ENCODE assay signal across 6 cellular contexts in genomic region chr10:101014966-101015581, GRCh38. TPM values are rescaled to one million over a fixed set of nuclear protein-coding genes. Genes with fewer than 3 reads are reported as not detected.
DNase-seq lines count a peak whose midpoint lies in the region; FAIRE-seq and TF ChIP-seq lines count a peak whose summit lies in the region.

No MANE protein-coding gene starts in this region.

- H4K8ac ChIP-seq in H1 (ENCODE audit: extremely low read depth, insufficient read depth, low read length): no peak overlapping the region; the same call in 1 of the 2 replicates

- no peak overlapping the region for H2BK5ac ChIP-seq in H1 (ENCODE audit: low read depth, low read length)

- H3K23ac ChIP-seq in H1 (ENCODE audit: insufficient read length): no peak overlapping the region

- no peak overlapping the region for H3K9ac ChIP-seq in H1 (replicated peaks in 1 of 4; ENCODE audit: extremely low read depth in 1 of 4, low read depth in 3 of 4, low read length in 3 of 4)

- no peak overlapping the region for H3K18ac ChIP-seq in H1 (ENCODE audit: extremely low read depth, low read length)

- no peaks in the 10 kb centered on the region for H3K9me3 ChIP-seq in H1 (ENCODE audit: insufficient read depth in 2 of 2, low read depth in 1 of 2, low read length in 1 of 2)

- no peak overlapping the region for H3K4me3 ChIP-seq in H1 (ENCODE audit: extremely low read depth in 1 of 4, insufficient read depth in 2 of 4, low read depth in 3 of 4, low read length in 4 of 4)

- H3K36me3 ChIP-seq in H1 (ENCODE audit: control insufficient read depth in 2 of 4, insufficient read depth in 4 of 4, low read length in 3 of 4): no peaks in the 10 kb centered on the region

- CTCF ChIA-PET in H1 (lab: Charles Lee; ENCODE audit: partially characterized antibody): interaction anchor here (0.5 to 7.2 kb wide), 59 partner anchors 12 to 1692 kb away, joined by 3 to 464 read pairs (median 5); partner anchors contain the start of genes KAZALD1, LZTS2, MRPL43 and PDZD7

- no peaks in the 10 kb centered on the region for H4K20me1 ChIP-seq in H1 (replicated peaks in 1 of 2; ENCODE audit: control insufficient read depth in 1 of 2, insufficient read depth in 2 of 2, low read length in 2 of 2)

- H3K4me2 ChIP-seq in H1 (ENCODE audit: insufficient read depth in 1 of 2, low read depth in 2 of 2, low read length in 2 of 2): no peak overlapping the region

- TF ChIP-seq RAD21 in H1 (IDR thresholded peaks at IDR 0.05 in 1 of 2, conservative IDR thresholded peaks at IDR 0.05 in 1 of 2; ENCODE audit: low read depth in 2 of 2, low read length in 2 of 2): no peak

- H2BK15ac ChIP-seq in H1 (ENCODE audit: low read length): no peak overlapping the region

- no peak overlapping the region for H4K5ac ChIP-seq in H1 (ENCODE audit: insufficient read length, low read depth, low read length)

- no peak overlapping the region for H3K56ac ChIP-seq in H1 (replicated peaks; ENCODE audit: insufficient read length, low read depth, low read length)

- no peak overlapping the region for H4K91ac ChIP-seq in H1 (replicated peaks; ENCODE audit: insufficient read length, low read length)

- H3K4me1 ChIP-seq in H1 (replicated peaks in 1 of 4; ENCODE audit: control insufficient read depth in 3 of 4, insufficient read depth in 4 of 4, low read length in 3 of 4): peaks cover 0 to 18% (median 11%) of the 10 kb centered on the region in 4 experiments; a peak in 5 of 7 replicates

- peaks cover 11% of the 10 kb centered on the region; the same call in 1 of the 2 replicates for H3K23me2 ChIP-seq in H1 (ENCODE audit: low read depth, low read length)

- peaks cover 14 to 40% (median 31%) of the 10 kb centered on the region in 4 experiments for H3K27me3 ChIP-seq in H1 (replicated peaks in 1 of 4; ENCODE audit: control insufficient read depth in 3 of 4, extremely low read depth in 1 of 4, insufficient read depth in 3 of 4, low read length in 3 of 4)

- TF ChIP-seq CTCF in H1 (IDR thresholded peaks at IDR 0.05; ENCODE audit: control extremely low read depth in 1 of 3, insufficient read depth in 1 of 3, low read depth in 1 of 3, low read length in 3 of 3): no peak

- no peaks in the 10 kb centered on the region for H3K79me2 ChIP-seq in H1 (ENCODE audit: control insufficient read depth in 1 of 2, insufficient read depth in 2 of 2, low read length in 2 of 2)

- H3K14ac ChIP-seq in H1 (ENCODE audit: insufficient read length): no peak overlapping the region

- no peak overlapping the region for H3K27ac ChIP-seq in H1 (ENCODE audit: low read depth, low read length)

- H3K79me1 ChIP-seq in H1 (ENCODE audit: low read depth, low read length): no peaks in the 10 kb centered on the region

- no peak overlapping the region for H2AK5ac ChIP-seq in H1 (ENCODE audit: low read depth, low read length)

- POLR2A ChIA-PET in H1 (lab: Charles Lee; ENCODE audit: partially characterized antibody): interaction anchor here (1.0 to 6.5 kb wide), 7 partner anchors 11 to 81 kb away, joined by 3 to 81 read pairs (median 7); partner anchors contain the start of genes LZTS2, MRPL43 and TWNK

- 46% methylated on average over 7 of the region's 7 CpGs; no CpG with 5 or more reads in 1 of the 2 experiments for WGBS in H1 (ENCODE audit: extremely low coverage in 1 of 2, insufficient coverage in 1 of 2, insufficient read length in 1 of 2, insufficient replicate concordance in 2 of 2, low coverage in 1 of 2, low lambda C conversion rate in 2 of 2, missing lambda C conversion rate in 1 of 2), 2 experiments

- no peak overlapping the region for H2BK20ac ChIP-seq in H1 (ENCODE audit: low read length)

- peak; percentile 86 for DNase-seq in AG08395 (ENCODE audit: low spot score)
- DNase-seq in HT1080 (ENCODE audit: low read depth): peak; percentile 97
- DNase-seq in H1 (ENCODE audit: low read depth in 1 of 2, low spot score in 2 of 2): no peak
- DNase-seq in epidermal melanocyte (ENCODE audit: insufficient read length, low spot score): no peak
- no peak for DNase-seq in NCI-H187 (lab: John Stamatoyannopoulos, UW)
- no peak for DNase-seq in activated effector memory CD4-positive, alpha-beta T cell treated with Interleukin-2 at 50 U/mL for 16 hours

- no peak for FAIRE-seq in H1 (lab: Jason Lieb, UNC)

- no peak overlapping the region for H3K4ac ChIP-seq in H1 (replicated peaks; ENCODE audit: insufficient read length, low read depth, low read length)

- no peak overlapping the region for H2BK120ac ChIP-seq in H1 (replicated peaks; ENCODE audit: low read depth, low read length)

- no peak overlapping the region for H2AFZ ChIP-seq in H1 (ENCODE audit: low read length)

- peak overlapping the region; percentile 75; the same call in 1 of the 2 replicates for H2BK12ac ChIP-seq in H1 (ENCODE audit: low read depth, low read length)

- no peak for TF ChIP-seq POLR2A in H1 (IDR thresholded peaks at IDR 0.05; ENCODE audit: control extremely low read depth in 1 of 2, low read depth in 2 of 2, low read length in 2 of 2)

- no peak for TF ChIP-seq EP300 in H1 (IDR thresholded peaks at IDR 0.05; ENCODE audit: borderline replicate concordance in 1 of 2, low read depth in 2 of 2, low read length in 2 of 2)

RNA-seq across cellular contexts. Expression of gene LZTS2, which starts 15.5 kb away (rescaled TPM):
- total RNA-seq in HT1080 (2014; rRNA removed; shearing (Covaris generic)): 51.8 and 62.1 TPM in 2 replicates
- 44.8 and 46.6 TPM in 2 replicates for polyA plus RNA-seq in HT1080 (2015; cell fraction: cytosol; rRNA removed)
- 73.4 and 79.0 TPM in 2 replicates for polyA plus RNA-seq in HT1080 (2015; cell fraction: nucleus; rRNA removed)
- 75.7 and 79.3 TPM in 2 replicates for total RNA-seq in H1 (2021; fragmentation: NEBNext Ultra II Directional; extraction: Animal tissue kit (Norgen Biotek cat#: 25700))
- polyA plus RNA-seq in H1 (2011; rRNA removed): 99.5 and 161 TPM in 2 replicates
- polyA plus RNA-seq in H1 (2011; cell fraction: cytosol; rRNA removed): 84.1 TPM
- polyA plus RNA-seq in H1 (2011; cell fraction: nucleus; rRNA removed): 198 TPM
- 34.9 to 80.3 TPM (median 70.1 TPM) in 4 replicates for polyA plus RNA-seq in H1 (2012, experiment 1 of 2)
- polyA plus RNA-seq in H1 (2012, experiment 2 of 2): 71.2 TPM
- polyA plus RNA-seq in H1 (2013, experiment 1 of 2): 61.8 TPM
- polyA plus RNA-seq in H1 (2013, experiment 2 of 2): 57.5 TPM
- 25.8 and 26.7 TPM in 2 replicates for polyA minus RNA-seq in H1 (2011; rRNA and poly(A)+ RNA removed)
- 45.7 TPM for polyA minus RNA-seq in H1 (2011; cell fraction: cytosol; rRNA and poly(A)+ RNA removed)
- 51.4 TPM for polyA minus RNA-seq in H1 (2011; cell fraction: nucleus; rRNA and poly(A)+ RNA removed)

RNA-seq across cellular contexts. Expression of gene PDZD7, which starts 15.9 kb away (rescaled TPM):
- total RNA-seq in HT1080 (2014; rRNA removed; shearing (Covaris generic)): 0.80 and 1.6 TPM in 2 replicates
- polyA plus RNA-seq in HT1080 (2015; cell fraction: cytosol; rRNA removed): 1.2 and 1.3 TPM in 2 replicates
- 2.8 and 4.4 TPM in 2 replicates for polyA plus RNA-seq in HT1080 (2015; cell fraction: nucleus; rRNA removed)
- total RNA-seq in H1 (2021; fragmentation: NEBNext Ultra II Directional; extraction: Animal tissue kit (Norgen Biotek cat#: 25700)): 0.88 and 1.1 TPM in 2 replicates
- 1.6 and 1.7 TPM in 2 replicates for polyA plus RNA-seq in H1 (2011; rRNA removed)
- 2.2 TPM for polyA plus RNA-seq in H1 (2011; cell fraction: cytosol; rRNA removed)
- 7.2 TPM for polyA plus RNA-seq in H1 (2011; cell fraction: nucleus; rRNA removed)
- 1.2 to 2.1 TPM (median 1.6 TPM) in 4 replicates for polyA plus RNA-seq in H1 (2012, experiment 1 of 2)
- polyA plus RNA-seq in H1 (2012, experiment 2 of 2): 1.0 TPM
- 0.97 TPM for polyA plus RNA-seq in H1 (2013, experiment 1 of 2)
- polyA plus RNA-seq in H1 (2013, experiment 2 of 2): 0.72 TPM
- polyA minus RNA-seq in H1 (2011; rRNA and poly(A)+ RNA removed): 0.85 and 1.5 TPM in 2 replicates
- 2.6 TPM for polyA minus RNA-seq in H1 (2011; cell fraction: cytosol; rRNA and poly(A)+ RNA removed)
- polyA minus RNA-seq in H1 (2011; cell fraction: nucleus; rRNA and poly(A)+ RNA removed): 3.9 TPM

RNA-seq across cellular contexts. Expression of gene SFXN3, which starts 16.0 kb away (rescaled TPM):
- 70.2 and 76.3 TPM in 2 replicates for total RNA-seq in HT1080 (2014; rRNA removed; shearing (Covaris generic))
- polyA plus RNA-seq in HT1080 (2015; cell fraction: cytosol; rRNA removed): 49.4 and 49.8 TPM in 2 replicates
- 160 and 189 TPM in 2 replicates for polyA plus RNA-seq in HT1080 (2015; cell fraction: nucleus; rRNA removed)
- 2.8 and 3.1 TPM in 2 replicates for total RNA-seq in H1 (2021; fragmentation: NEBNext Ultra II Directional; extraction: Animal tissue kit (Norgen Biotek cat#: 25700))
- polyA plus RNA-seq in H1 (2011; rRNA removed): 2.6 and 3.0 TPM in 2 replicates
- 4.4 TPM for polyA plus RNA-seq in H1 (2011; cell fraction: cytosol; rRNA removed)
- 7.8 TPM for polyA plus RNA-seq in H1 (2011; cell fraction: nucleus; rRNA removed)
- polyA plus RNA-seq in H1 (2012, experiment 1 of 2): 1.7 to 2.2 TPM (median 2.0 TPM) in 4 replicates
- polyA plus RNA-seq in H1 (2012, experiment 2 of 2): 1.5 TPM
- polyA plus RNA-seq in H1 (2013, experiment 1 of 2): 2.6 TPM
- 2.5 TPM for polyA plus RNA-seq in H1 (2013, experiment 2 of 2)
- 7.1 and 7.3 TPM in 2 replicates for polyA minus RNA-seq in H1 (2011; rRNA and poly(A)+ RNA removed)
- 0.88 TPM for polyA minus RNA-seq in H1 (2011; cell fraction: cytosol; rRNA and poly(A)+ RNA removed)
- 4.6 TPM for polyA minus RNA-seq in H1 (2011; cell fraction: nucleus; rRNA and poly(A)+ RNA removed)

RNA-seq across cellular contexts. Expression of gene TWNK, which starts 27.7 kb away (rescaled TPM):
- total RNA-seq in HT1080 (2014; rRNA removed; shearing (Covaris generic)): 29.8 and 35.9 TPM in 2 replicates
- 23.1 and 25.3 TPM in 2 replicates for polyA plus RNA-seq in HT1080 (2015; cell fraction: cytosol; rRNA removed)
- polyA plus RNA-seq in HT1080 (2015; cell fraction: nucleus; rRNA removed): 32.6 and 36.7 TPM in 2 replicates
- total RNA-seq in H1 (2021; fragmentation: NEBNext Ultra II Directional; extraction: Animal tissue kit (Norgen Biotek cat#: 25700)): 32.5 and 34.9 TPM in 2 replicates
- 15.4 TPM in 2 replicates for polyA plus RNA-seq in H1 (2011; rRNA removed)
- polyA plus RNA-seq in H1 (2011; cell fraction: cytosol; rRNA removed): 18.2 TPM
- polyA plus RNA-seq in H1 (2011; cell fraction: nucleus; rRNA removed): 18.3 TPM
- polyA plus RNA-seq in H1 (2012, experiment 1 of 2): 27.7 to 35.2 TPM (median 32.6 TPM) in 4 replicates
- polyA plus RNA-seq in H1 (2012, experiment 2 of 2): 9.5 TPM
- polyA plus RNA-seq in H1 (2013, experiment 1 of 2): 17.1 TPM
- 16.0 TPM for polyA plus RNA-seq in H1 (2013, experiment 2 of 2)
- polyA minus RNA-seq in H1 (2011; rRNA and poly(A)+ RNA removed): 29.8 and 30.7 TPM in 2 replicates
- polyA minus RNA-seq in H1 (2011; cell fraction: cytosol; rRNA and poly(A)+ RNA removed): 8.3 TPM
- polyA minus RNA-seq in H1 (2011; cell fraction: nucleus; rRNA and poly(A)+ RNA removed): 17.7 TPM

RNA-seq across cellular contexts. Expression of gene MRPL43, which starts 27.8 kb away (rescaled TPM):
- 120 and 146 TPM in 2 replicates for total RNA-seq in HT1080 (2014; rRNA removed; shearing (Covaris generic))
- 124 and 133 TPM in 2 replicates for polyA plus RNA-seq in HT1080 (2015; cell fraction: cytosol; rRNA removed)
- 73.2 and 82.2 TPM in 2 replicates for polyA plus RNA-seq in HT1080 (2015; cell fraction: nucleus; rRNA removed)
- 74.1 and 80.9 TPM in 2 replicates for total RNA-seq in H1 (2021; fragmentation: NEBNext Ultra II Directional; extraction: Animal tissue kit (Norgen Biotek cat#: 25700))
- 149 and 171 TPM in 2 replicates for polyA plus RNA-seq in H1 (2011; rRNA removed)
- 140 TPM for polyA plus RNA-seq in H1 (2011; cell fraction: cytosol; rRNA removed)
- polyA plus RNA-seq in H1 (2011; cell fraction: nucleus; rRNA removed): 169 TPM
- 72.3 to 110 TPM (median 101 TPM) in 4 replicates for polyA plus RNA-seq in H1 (2012, experiment 1 of 2)
- polyA plus RNA-seq in H1 (2012, experiment 2 of 2): 122 TPM
- 93.1 TPM for polyA plus RNA-seq in H1 (2013, experiment 1 of 2)
- 84.8 TPM for polyA plus RNA-seq in H1 (2013, experiment 2 of 2)
- polyA minus RNA-seq in H1 (2011; rRNA and poly(A)+ RNA removed): 29.0 and 35.6 TPM in 2 replicates
- polyA minus RNA-seq in H1 (2011; cell fraction: cytosol; rRNA and poly(A)+ RNA removed): 49.4 TPM
- 46.7 TPM for polyA minus RNA-seq in H1 (2011; cell fraction: nucleus; rRNA and poly(A)+ RNA removed)

Comparison
In these comparisons a context has a peak if more than half of its experiments do, and no peak if none do; other contexts are left out.
1. DNase-seq: peak in AG08395 (single experiment) and HT1080 (single experiment); none in H1 (0 of 2), epidermal melanocyte (single experiment), NCI-H187 (0 of 2) and activated effector memory CD4-positive, alpha-beta T cell treated with Interleukin-2 at 50 U/mL for 16 hours (single experiment).
2. RNA of gene SFXN3, which starts 16.0 kb away (total RNA-seq): 70.2 to 76.3 TPM in HT1080; 2.8 to 3.1 TPM in H1; every median in the first group is over 10 times any median in the second.